Comparison of ENCODE assay signal across 2 cellular contexts in the genomic region with DNA sequence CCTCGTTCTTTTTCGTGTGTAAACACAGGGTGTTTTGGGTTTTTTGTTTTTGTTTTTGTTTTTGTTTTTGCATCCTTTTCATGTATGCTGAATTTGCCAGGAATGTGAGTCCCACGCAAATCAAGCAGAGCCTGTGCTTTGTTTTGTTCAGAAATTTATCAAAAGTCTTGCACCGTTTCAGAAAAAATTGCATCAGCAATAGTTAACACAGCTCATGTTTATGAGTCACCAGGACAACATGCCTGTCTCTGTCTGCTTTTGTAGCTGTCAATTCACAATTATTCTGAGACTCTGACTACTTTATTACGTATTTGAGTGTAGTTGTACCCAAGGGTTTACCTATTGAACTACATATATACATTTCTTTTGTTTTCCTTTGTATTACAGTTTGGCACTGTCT.
TF ChIP-seq lines count a peak whose summit lies in the region.

No MANE protein-coding gene starts in this region.

TF ChIP-seq in IMR-90, 13 proteins besides CTCF, POLR2A, EP300 and RAD21:
- TF ChIP-seq NFE2L2 (IDR thresholded peaks at IDR 0.05; ENCODE audit: low read depth, low read length) (no peak), CEBPB (IDR thresholded peaks at IDR 0.05; ENCODE audit: low read depth, low read length) (peak; percentile 88), MXI1 (IDR thresholded peaks at IDR 0.05; ENCODE audit: borderline replicate concordance, low read depth, low read length) (no peak), MAZ (IDR thresholded peaks at IDR 0.05; ENCODE audit: borderline replicate concordance, low read depth, low read length) (no peak)
- TF ChIP-seq, protein P1, sequence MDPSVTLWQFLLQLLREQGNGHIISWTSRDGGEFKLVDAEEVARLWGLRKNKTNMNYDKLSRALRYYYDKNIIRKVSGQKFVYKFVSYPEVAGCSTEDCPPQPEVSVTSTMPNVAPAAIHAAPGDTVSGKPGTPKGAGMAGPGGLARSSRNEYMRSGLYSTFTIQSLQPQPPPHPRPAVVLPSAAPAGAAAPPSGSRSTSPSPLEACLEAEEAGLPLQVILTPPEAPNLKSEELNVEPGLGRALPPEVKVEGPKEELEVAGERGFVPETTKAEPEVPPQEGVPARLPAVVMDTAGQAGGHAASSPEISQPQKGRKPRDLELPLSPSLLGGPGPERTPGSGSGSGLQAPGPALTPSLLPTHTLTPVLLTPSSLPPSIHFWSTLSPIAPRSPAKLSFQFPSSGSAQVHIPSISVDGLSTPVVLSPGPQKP (IDR thresholded peaks at IDR 0.05; ENCODE audit: borderline replicate concordance, low read depth, low read length), result no peak

TF ChIP-seq in GM23338, 12 proteins besides CTCF, POLR2A, EP300 and RAD21:
- no peak for TF ChIP-seq STAT1 (IDR thresholded peaks at IDR 0.05; ENCODE audit: unreplicated experiment)
- TF ChIP-seq CREB1 (CRISPR knock-in tag; IDR thresholded peaks at IDR 0.05; ENCODE audit: low read depth), result no peak
- TF ChIP-seq EZH2 (IDR thresholded peaks at IDR 0.05; ENCODE audit: low read depth, unreplicated experiment), result no peak
- TF ChIP-seq, protein P2, sequence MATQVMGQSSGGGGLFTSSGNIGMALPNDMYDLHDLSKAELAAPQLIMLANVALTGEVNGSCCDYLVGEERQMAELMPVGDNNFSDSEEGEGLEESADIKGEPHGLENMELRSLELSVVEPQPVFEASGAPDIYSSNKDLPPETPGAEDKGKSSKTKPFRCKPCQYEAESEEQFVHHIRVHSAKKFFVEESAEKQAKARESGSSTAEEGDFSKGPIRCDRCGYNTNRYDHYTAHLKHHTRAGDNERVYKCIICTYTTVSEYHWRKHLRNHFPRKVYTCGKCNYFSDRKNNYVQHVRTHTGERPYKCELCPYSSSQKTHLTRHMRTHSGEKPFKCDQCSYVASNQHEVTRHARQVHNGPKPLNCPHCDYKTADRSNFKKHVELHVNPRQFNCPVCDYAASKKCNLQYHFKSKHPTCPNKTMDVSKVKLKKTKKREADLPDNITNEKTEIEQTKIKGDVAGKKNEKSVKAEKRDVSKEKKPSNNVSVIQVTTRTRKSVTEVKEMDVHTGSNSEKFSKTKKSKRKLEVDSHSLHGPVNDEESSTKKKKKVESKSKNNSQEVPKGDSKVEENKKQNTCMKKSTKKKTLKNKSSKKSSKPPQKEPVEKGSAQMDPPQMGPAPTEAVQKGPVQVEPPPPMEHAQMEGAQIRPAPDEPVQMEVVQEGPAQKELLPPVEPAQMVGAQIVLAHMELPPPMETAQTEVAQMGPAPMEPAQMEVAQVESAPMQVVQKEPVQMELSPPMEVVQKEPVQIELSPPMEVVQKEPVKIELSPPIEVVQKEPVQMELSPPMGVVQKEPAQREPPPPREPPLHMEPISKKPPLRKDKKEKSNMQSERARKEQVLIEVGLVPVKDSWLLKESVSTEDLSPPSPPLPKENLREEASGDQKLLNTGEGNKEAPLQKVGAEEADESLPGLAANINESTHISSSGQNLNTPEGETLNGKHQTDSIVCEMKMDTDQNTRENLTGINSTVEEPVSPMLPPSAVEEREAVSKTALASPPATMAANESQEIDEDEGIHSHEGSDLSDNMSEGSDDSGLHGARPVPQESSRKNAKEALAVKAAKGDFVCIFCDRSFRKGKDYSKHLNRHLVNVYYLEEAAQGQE (IDR thresholded peaks at IDR 0.05; ENCODE audit: unreplicated experiment), result no peak
- no peak for TF ChIP-seq POLR2AphosphoS5 (IDR thresholded peaks at IDR 0.05; ENCODE audit: low read depth)
- TF ChIP-seq EZH2phosphoT487 (IDR thresholded peaks at IDR 0.05; ENCODE audit: unreplicated experiment), result no peak
- TF ChIP-seq, protein P3, sequence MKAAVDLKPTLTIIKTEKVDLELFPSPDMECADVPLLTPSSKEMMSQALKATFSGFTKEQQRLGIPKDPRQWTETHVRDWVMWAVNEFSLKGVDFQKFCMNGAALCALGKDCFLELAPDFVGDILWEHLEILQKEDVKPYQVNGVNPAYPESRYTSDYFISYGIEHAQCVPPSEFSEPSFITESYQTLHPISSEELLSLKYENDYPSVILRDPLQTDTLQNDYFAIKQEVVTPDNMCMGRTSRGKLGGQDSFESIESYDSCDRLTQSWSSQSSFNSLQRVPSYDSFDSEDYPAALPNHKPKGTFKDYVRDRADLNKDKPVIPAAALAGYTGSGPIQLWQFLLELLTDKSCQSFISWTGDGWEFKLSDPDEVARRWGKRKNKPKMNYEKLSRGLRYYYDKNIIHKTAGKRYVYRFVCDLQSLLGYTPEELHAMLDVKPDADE (IDR thresholded peaks at IDR 0.05), result no peak
- TF ChIP-seq, protein P4, sequence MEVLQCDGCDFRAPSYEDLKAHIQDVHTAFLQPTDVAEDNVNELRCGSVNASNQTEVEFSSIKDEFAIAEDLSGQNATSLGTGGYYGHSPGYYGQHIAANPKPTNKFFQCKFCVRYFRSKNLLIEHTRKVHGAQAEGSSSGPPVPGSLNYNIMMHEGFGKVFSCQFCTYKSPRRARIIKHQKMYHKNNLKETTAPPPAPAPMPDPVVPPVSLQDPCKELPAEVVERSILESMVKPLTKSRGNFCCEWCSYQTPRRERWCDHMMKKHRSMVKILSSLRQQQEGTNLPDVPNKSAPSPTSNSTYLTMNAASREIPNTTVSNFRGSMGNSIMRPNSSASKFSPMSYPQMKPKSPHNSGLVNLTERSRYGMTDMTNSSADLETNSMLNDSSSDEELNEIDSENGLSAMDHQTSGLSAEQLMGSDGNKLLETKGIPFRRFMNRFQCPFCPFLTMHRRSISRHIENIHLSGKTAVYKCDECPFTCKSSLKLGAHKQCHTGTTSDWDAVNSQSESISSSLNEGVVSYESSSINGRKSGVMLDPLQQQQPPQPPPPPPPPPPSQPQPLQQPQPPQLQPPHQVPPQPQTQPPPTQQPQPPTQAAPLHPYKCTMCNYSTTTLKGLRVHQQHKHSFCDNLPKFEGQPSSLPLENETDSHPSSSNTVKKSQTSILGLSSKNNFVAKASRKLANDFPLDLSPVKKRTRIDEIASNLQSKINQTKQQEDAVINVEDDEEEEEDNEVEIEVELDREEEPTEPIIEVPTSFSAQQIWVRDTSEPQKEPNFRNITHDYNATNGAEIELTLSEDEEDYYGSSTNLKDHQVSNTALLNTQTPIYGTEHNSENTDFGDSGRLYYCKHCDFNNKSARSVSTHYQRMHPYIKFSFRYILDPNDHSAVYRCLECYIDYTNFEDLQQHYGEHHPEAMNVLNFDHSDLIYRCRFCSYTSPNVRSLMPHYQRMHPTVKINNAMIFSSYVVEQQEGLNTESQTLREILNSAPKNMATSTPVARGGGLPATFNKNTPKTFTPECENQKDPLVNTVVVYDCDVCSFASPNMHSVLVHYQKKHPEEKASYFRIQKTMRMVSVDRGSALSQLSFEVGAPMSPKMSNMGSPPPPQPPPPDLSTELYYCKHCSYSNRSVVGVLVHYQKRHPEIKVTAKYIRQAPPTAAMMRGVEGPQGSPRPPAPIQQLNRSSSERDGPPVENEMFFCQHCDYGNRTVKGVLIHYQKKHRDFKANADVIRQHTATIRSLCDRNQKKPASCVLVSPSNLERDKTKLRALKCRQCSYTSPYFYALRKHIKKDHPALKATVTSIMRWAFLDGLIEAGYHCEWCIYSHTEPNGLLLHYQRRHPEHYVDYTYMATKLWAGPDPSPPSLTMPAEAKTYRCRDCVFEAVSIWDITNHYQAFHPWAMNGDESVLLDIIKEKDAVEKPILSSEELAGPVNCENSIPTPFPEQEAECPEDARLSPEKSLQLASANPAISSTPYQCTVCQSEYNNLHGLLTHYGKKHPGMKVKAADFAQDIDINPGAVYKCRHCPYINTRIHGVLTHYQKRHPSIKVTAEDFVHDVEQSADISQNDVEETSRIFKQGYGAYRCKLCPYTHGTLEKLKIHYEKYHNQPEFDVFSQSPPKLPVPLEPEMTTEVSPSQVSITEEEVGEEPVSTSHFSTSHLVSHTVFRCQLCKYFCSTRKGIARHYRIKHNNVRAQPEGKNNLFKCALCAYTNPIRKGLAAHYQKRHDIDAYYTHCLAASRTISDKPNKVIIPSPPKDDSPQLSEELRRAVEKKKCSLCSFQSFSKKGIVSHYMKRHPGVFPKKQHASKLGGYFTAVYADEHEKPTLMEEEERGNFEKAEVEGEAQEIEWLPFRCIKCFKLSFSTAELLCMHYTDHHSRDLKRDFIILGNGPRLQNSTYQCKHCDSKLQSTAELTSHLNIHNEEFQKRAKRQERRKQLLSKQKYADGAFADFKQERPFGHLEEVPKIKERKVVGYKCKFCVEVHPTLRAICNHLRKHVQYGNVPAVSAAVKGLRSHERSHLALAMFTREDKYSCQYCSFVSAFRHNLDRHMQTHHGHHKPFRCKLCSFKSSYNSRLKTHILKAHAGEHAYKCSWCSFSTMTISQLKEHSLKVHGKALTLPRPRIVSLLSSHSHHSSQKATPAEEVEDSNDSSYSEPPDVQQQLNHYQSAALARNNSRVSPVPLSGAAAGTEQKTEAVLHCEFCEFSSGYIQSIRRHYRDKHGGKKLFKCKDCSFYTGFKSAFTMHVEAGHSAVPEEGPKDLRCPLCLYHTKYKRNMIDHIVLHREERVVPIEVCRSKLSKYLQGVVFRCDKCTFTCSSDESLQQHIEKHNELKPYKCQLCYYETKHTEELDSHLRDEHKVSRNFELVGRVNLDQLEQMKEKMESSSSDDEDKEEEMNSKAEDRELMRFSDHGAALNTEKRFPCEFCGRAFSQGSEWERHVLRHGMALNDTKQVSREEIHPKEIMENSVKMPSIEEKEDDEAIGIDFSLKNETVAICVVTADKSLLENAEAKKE (CRISPR knock-in tag; IDR thresholded peaks at IDR 0.05), result no peak
- no peak for TF ChIP-seq JUNB (IDR thresholded peaks at IDR 0.05; ENCODE audit: unreplicated experiment)
- no peak for TF ChIP-seq ZNF331 (CRISPR knock-in tag; IDR thresholded peaks at IDR 0.05; ENCODE audit: low read depth)
- no peak for TF ChIP-seq NANOG (IDR thresholded peaks at IDR 0.05; ENCODE audit: borderline replicate concordance)
- TF ChIP-seq ZNF114 (CRISPR knock-in tag; IDR thresholded peaks at IDR 0.05), result no peak
